10 cellular contexts compared by ENCODE assay signal in the genomic region with DNA sequence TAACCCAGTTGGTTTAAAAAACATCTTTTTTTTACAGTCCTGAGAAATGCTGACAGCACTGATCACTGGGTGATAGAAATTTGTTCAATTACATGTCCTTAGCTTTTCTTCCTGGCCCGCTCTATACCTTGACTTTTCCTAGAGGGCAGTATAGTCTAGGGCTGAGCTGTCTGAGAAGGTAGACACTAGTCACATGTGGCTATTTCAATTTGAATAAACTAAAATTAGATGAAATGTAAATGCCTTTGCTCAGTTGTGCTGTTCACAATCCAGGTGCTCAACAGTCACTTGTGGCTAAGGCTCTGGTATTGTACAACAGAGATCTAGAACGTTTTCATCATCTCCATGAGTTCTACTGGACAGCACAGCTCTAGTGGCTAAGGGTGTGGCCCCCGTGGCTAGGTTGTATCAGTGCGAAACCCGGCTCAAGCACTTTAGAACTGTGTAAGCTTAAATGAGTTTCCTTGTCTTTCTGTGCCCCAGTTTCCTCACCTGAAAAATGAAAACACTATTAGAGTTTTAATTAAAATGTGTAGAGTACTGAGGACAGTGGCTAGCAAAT.
DNase-seq lines count a peak whose midpoint lies in the region; ATAC-seq and TF ChIP-seq lines count a peak whose summit lies in the region.
"Had no signal": no experiment of that assay in that cellular context is flagged by ENCODE, and none has a peak within 500 bp of the region (broad histone marks: within the 10 kb centered on the region; RNA-seq: fewer than 3 reads in every experiment).

No MANE protein-coding gene starts in this region.

- DNase-seq in chondrocyte (ENCODE audit: low spot score), result no peak
- DNase-seq in colonic mucosa, result no peak
- no peak for DNase-seq in NCI-H1694 (lab: John Stamatoyannopoulos, UW)
- DNase-seq in activated T-cell treated with anti-CD3 and anti-CD28 coated beads, Interleukin-2, amount 50 U/mL, for 1 hour, result no peak
- no peak for DNase-seq in NCI-H446 treated with DMSO at 0.1 percent for 48 hours (lab: John Stamatoyannopoulos, UW)
- DNase-seq: HCEC 1CT had no signal

- H3K27me3 Mint-ChIP-seq in chondrocyte (ENCODE audit: low read depth), result peaks cover 7% of the 10 kb centered on the region

- H3K27me3 ChIP-seq in colonic mucosa, result no peaks in the 10 kb centered on the region

- no peak overlapping the region for H3K27ac Mint-ChIP-seq in chondrocyte (ENCODE audit: unreplicated experiment)

- H3K4me1 Mint-ChIP-seq in chondrocyte (ENCODE audit: low read depth), result no peaks in the 10 kb centered on the region

- no peak overlapping the region for H3K27ac ChIP-seq in colonic mucosa
- H3K27ac ChIP-seq: parathyroid adenoma had no signal

- ATAC-seq in GM21423 (IDR thresholded peaks at IDR 0.05; ENCODE audit: unreplicated experiment) (peak; percentile 91), HG03432 (IDR thresholded peaks at IDR 0.05; ENCODE audit: unreplicated experiment) (peak; percentile 91)

- H3K36me3 ChIP-seq in colonic mucosa, result no peaks in the 10 kb centered on the region

- no peaks in the 10 kb centered on the region for H3K36me3 Mint-ChIP-seq in chondrocyte (ENCODE audit: low read depth)

- intact Hi-C loops in colonic mucosa (cut with DNase I), result no loop called here

- TF ChIP-seq CTCF in GM12875 (IDR thresholded peaks at IDR 0.05; ENCODE audit: borderline replicate concordance, insufficient read depth, low read depth, low read length), result peak; percentile 42; the same call in 1 of the 2 replicates
- peak; percentile 36 for TF ChIP-seq CTCF in chondrocyte (IDR thresholded peaks at IDR 0.05)
- no peak for TF ChIP-seq CTCF in colonic mucosa (IDR thresholded peaks at IDR 0.05)

- no peak overlapping the region for H3K9ac ChIP-seq in colonic mucosa (ENCODE audit: low read depth in 2 of 2, low read length in 2 of 2)
- H3K9ac ChIP-seq: parathyroid adenoma had no signal

- no peaks in the 10 kb centered on the region for H3K9me3 ChIP-seq in colonic mucosa

- no peak overlapping the region for H3K4me3 Mint-ChIP-seq in chondrocyte (ENCODE audit: unreplicated experiment)

- no peaks in the 10 kb centered on the region for H3K4me1 ChIP-seq in colonic mucosa
- H3K4me1 ChIP-seq: parathyroid adenoma had no signal

- H3K4me3 ChIP-seq in GM12875 (ENCODE audit: low read depth, low read length), result no peak overlapping the region
- H3K4me3 ChIP-seq in colonic mucosa, result no peak overlapping the region

- H3K9me3 Mint-ChIP-seq in chondrocyte (ENCODE audit: low read depth), result no peaks in the 10 kb centered on the region
